In the genomic region with DNA sequence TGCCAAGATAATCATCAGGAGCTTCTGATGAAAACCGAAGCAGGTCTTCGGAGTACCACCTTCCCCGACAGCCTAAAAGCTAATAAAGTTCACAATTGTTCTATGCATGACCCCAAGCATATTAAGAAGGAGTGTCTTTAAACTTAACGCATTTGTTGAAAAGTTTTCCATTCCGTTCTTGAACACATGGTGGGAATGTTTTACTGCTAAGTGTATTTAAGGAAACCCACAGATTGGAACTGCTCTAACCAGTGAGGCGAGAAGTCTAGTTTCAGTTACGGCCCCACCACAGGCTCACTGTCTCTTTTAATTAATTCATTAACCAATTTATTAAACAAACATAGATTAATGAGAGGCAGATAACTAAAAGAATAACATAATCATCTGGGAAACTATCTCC, we compare ENCODE assay signal across 12 cellular contexts.
DNase-seq lines count a peak whose midpoint lies in the region; ATAC-seq and TF ChIP-seq lines count a peak whose summit lies in the region.
"Had no signal": no experiment of that assay in that cellular context is flagged by ENCODE, and none has a peak within 500 bp of the region (broad histone marks: within the 10 kb centered on the region; RNA-seq: fewer than 3 reads in every experiment).

No MANE protein-coding gene starts in this region.

- H3K36me3 Mint-ChIP-seq in activated T-cell treated with anti-CD3 and anti-CD28 coated beads, Interleukin-2, amount 50 U/mL, for 24 hours (ENCODE audit: low read depth), result peaks cover 39% of the 10 kb centered on the region
- H3K36me3 Mint-ChIP-seq in activated B cell treated with CpG ODN at 0.5 μM for 24 hours (ENCODE audit: low read depth), result peaks cover 18% of the 10 kb centered on the region
- peaks cover 25 to 48% of the 10 kb centered on the region in 2 donors for H3K36me3 Mint-ChIP-seq in stimulated activated naive B cell treated with anti-CD40 and anti-IgM and Interleukin-4, amounts not matched to agents 10 μg/mL and 1 μg/mL and 100 μg/mL, for 72 hours
- peaks cover 39% of the 10 kb centered on the region for H3K36me3 Mint-ChIP-seq in activated CD4-positive, alpha-beta T cell treated with anti-CD3 and anti-CD28 coated beads, Interleukin-2, amount 10 ng/mL, durations not matched to agents 7 days and 5 days (ENCODE audit: low read depth)
- H3K36me3 Mint-ChIP-seq: mesothelial cell of epicardium had no signal

- H3K27ac ChIP-seq in stomach, result no peak overlapping the region
- H3K27ac ChIP-seq: esophagus squamous epithelium, right atrium auricular region had no signal

- no peak for DNase-seq in activated T-cell treated with anti-CD3 and anti-CD28 coated beads, Interleukin-2, amount 50 U/mL, for 24 hours
- DNase-seq in activated T-cell treated with anti-CD3 and anti-CD28 coated beads, Interleukin-2, amount 50 U/mL, for 1 hour, result no peak
- DNase-seq in activated B cell treated with CpG ODN at 0.5 μM for 24 hours (no peak), left kidney (ENCODE audit: low read depth, low spot score) (peak; percentile 43), stomach (no peak), COLO668 (lab: John Stamatoyannopoulos, UW; ENCODE audit: unreplicated experiment) (no peak)
- DNase-seq in stimulated activated naive B cell treated with anti-CD40 and anti-IgM and Interleukin-4, amounts not matched to agents 10 μg/mL and 1 μg/mL and 100 μg/mL, for 72 hours, result no peak
- DNase-seq in activated CD4-positive, alpha-beta T cell treated with anti-CD3 and anti-CD28 coated beads, Interleukin-2, amount 10 ng/mL, durations not matched to agents 7 days and 5 days, result no peak
- DNase-seq: esophagus squamous epithelium had no signal

- H3K27ac Mint-ChIP-seq in activated T-cell treated with anti-CD3 and anti-CD28 coated beads, Interleukin-2, amount 50 U/mL, for 24 hours, result peak overlapping the region; percentile 96
- H3K27ac Mint-ChIP-seq in activated B cell treated with CpG ODN at 0.5 μM for 24 hours, result peak overlapping the region; percentile 90
- H3K27ac Mint-ChIP-seq in stimulated activated naive B cell treated with anti-CD40 and anti-IgM and Interleukin-4, amounts not matched to agents 10 μg/mL and 1 μg/mL and 100 μg/mL, for 72 hours, result peak overlapping the region; percentile 91
- H3K27ac Mint-ChIP-seq in activated CD4-positive, alpha-beta T cell treated with anti-CD3 and anti-CD28 coated beads, Interleukin-2, amount 10 ng/mL, durations not matched to agents 7 days and 5 days, result no peak overlapping the region
- H3K27ac Mint-ChIP-seq: mesothelial cell of epicardium had no signal

- no peaks in the 10 kb centered on the region for H3K27me3 ChIP-seq in stomach
- H3K27me3 ChIP-seq: esophagus squamous epithelium, right atrium auricular region had no signal

- WGBS in stomach, 5 donors, result 62 to 79% (median 65%) methylated on average over 7 of the region's 7 CpGs

- no peak overlapping the region for H3K4me3 Mint-ChIP-seq in activated T-cell treated with anti-CD3 and anti-CD28 coated beads, Interleukin-2, amount 50 U/mL, for 24 hours
- peak overlapping the region; percentile 64 for H3K4me3 Mint-ChIP-seq in activated B cell treated with CpG ODN at 0.5 μM for 24 hours
- peak overlapping the region; percentile 52 to 64 for H3K4me3 Mint-ChIP-seq in stimulated activated naive B cell treated with anti-CD40 and anti-IgM and Interleukin-4, amounts not matched to agents 10 μg/mL and 1 μg/mL and 100 μg/mL, for 72 hours
- no peak overlapping the region for H3K4me3 Mint-ChIP-seq in activated CD4-positive, alpha-beta T cell treated with anti-CD3 and anti-CD28 coated beads, Interleukin-2, amount 10 ng/mL, durations not matched to agents 7 days and 5 days
- H3K4me3 Mint-ChIP-seq: mesothelial cell of epicardium; T-helper 2 cell treated with Interferon-gamma antibody and Interleukin-4, amounts not matched to agents 5 μg/mL and 100 μg/mL, for 36 hours had no signal

- TF ChIP-seq EP300 in stomach (IDR thresholded peaks at IDR 0.05), result no peak

- peak; percentile 43 for ATAC-seq in activated B cell treated with CpG ODN at 0.5 μM for 24 hours (ENCODE audit: low read depth)
- peak; percentile 35 to 45 for ATAC-seq in stimulated activated naive B cell treated with anti-CD40 and anti-IgM and Interleukin-4, amounts not matched to agents 10 μg/mL and 1 μg/mL and 100 μg/mL, for 72 hours (replicated peaks)

- CTCF ChIA-PET in activated B cell treated with CpG ODN at 0.5 μM for 24 hours (lab: Charles Lee), result interaction anchor here (1.1 to 3.5 kb wide), 5 partner anchors 10 to 153 kb away, joined by 3 to 27 read pairs (median 5); no protein-coding TSS in a partner anchor
- CTCF ChIA-PET in activated CD4-positive, alpha-beta T cell treated with anti-CD3 and anti-CD28 coated beads, Interleukin-2, amount 10 ng/mL, durations not matched to agents 7 days and 5 days (lab: Charles Lee), result interaction anchor here (1.6 kb wide), 1 partner anchor 30 kb away, joined by 4 read pairs; no protein-coding TSS in a partner anchor

- H3K4me1 Mint-ChIP-seq in activated T-cell treated with anti-CD3 and anti-CD28 coated beads, Interleukin-2, amount 50 U/mL, for 24 hours (ENCODE audit: low read depth), result peaks cover 89% of the 10 kb centered on the region
- H3K4me1 Mint-ChIP-seq in activated B cell treated with CpG ODN at 0.5 μM for 24 hours, result peaks cover 97% of the 10 kb centered on the region
- H3K4me1 Mint-ChIP-seq in stimulated activated naive B cell treated with anti-CD40 and anti-IgM and Interleukin-4, amounts not matched to agents 10 μg/mL and 1 μg/mL and 100 μg/mL, for 72 hours, result peaks cover 51 to 79% of the 10 kb centered on the region in 2 donors
- peaks cover 72% of the 10 kb centered on the region for H3K4me1 Mint-ChIP-seq in activated CD4-positive, alpha-beta T cell treated with anti-CD3 and anti-CD28 coated beads, Interleukin-2, amount 10 ng/mL, durations not matched to agents 7 days and 5 days

- TF ChIP-seq CTCF in activated B cell treated with CpG ODN at 0.5 μM for 24 hours (IDR thresholded peaks at IDR 0.05), result no peak
- TF ChIP-seq CTCF in stomach (IDR thresholded peaks at IDR 0.05), result no peak

- peaks cover 5% of the 10 kb centered on the region for H3K9me3 Mint-ChIP-seq in activated T-cell treated with anti-CD3 and anti-CD28 coated beads, Interleukin-2, amount 50 U/mL, for 24 hours
- peaks cover 3% of the 10 kb centered on the region for H3K9me3 Mint-ChIP-seq in activated B cell treated with CpG ODN at 0.5 μM for 24 hours
- peaks cover 0 to 8% of the 10 kb centered on the region in 2 donors for H3K9me3 Mint-ChIP-seq in stimulated activated naive B cell treated with anti-CD40 and anti-IgM and Interleukin-4, amounts not matched to agents 10 μg/mL and 1 μg/mL and 100 μg/mL, for 72 hours
- H3K9me3 Mint-ChIP-seq in activated CD4-positive, alpha-beta T cell treated with anti-CD3 and anti-CD28 coated beads, Interleukin-2, amount 10 ng/mL, durations not matched to agents 7 days and 5 days, result peaks cover 7% of the 10 kb centered on the region

- POLR2A ChIA-PET in activated B cell treated with CpG ODN at 0.5 μM for 24 hours (lab: Charles Lee), result interaction anchor here (0.8 to 2.6 kb wide), 9 partner anchors 9 to 165 kb away, joined by 3 to 13 read pairs (median 4); no protein-coding TSS in a partner anchor
- POLR2A ChIA-PET in activated CD4-positive, alpha-beta T cell treated with anti-CD3 and anti-CD28 coated beads, Interleukin-2, amount 10 ng/mL, durations not matched to agents 7 days and 5 days (lab: Charles Lee), result no interaction called here

- H3K9me3 ChIP-seq in stomach, result no peaks in the 10 kb centered on the region
- H3K9me3 ChIP-seq: esophagus squamous epithelium, right atrium auricular region had no signal

- no peak overlapping the region for H3K4me3 ChIP-seq in stomach
- H3K4me3 ChIP-seq: esophagus squamous epithelium, right atrium auricular region had no signal

- peaks cover 4 to 29% (median 13%) of the 10 kb centered on the region in 4 donors for H3K4me1 ChIP-seq in stomach

- no peak for TF ChIP-seq POLR2A in stomach (IDR thresholded peaks at IDR 0.05)

- intact Hi-C loops in activated B cell treated with CpG ODN at 0.5 μM for 24 hours (cut with micrococcal nuclease) (loop anchor here (1.0 to 2.0 kb wide), 2 partner anchors 13 to 231 kb away; no protein-coding TSS in a partner anchor), stomach (cut with DNase I; ENCODE audit: low total_unique reads) (no loop called here)

- no peaks in the 10 kb centered on the region for H3K36me3 ChIP-seq in stomach
- H3K36me3 ChIP-seq: esophagus squamous epithelium, right atrium auricular region had no signal

- H3K27me3 Mint-ChIP-seq in activated T-cell treated with anti-CD3 and anti-CD28 coated beads, Interleukin-2, amount 50 U/mL, for 24 hours, result no peaks in the 10 kb centered on the region
- H3K27me3 Mint-ChIP-seq in activated B cell treated with CpG ODN at 0.5 μM for 24 hours, result no peaks in the 10 kb centered on the region
- no peaks in the 10 kb centered on the region for H3K27me3 Mint-ChIP-seq in stimulated activated naive B cell treated with anti-CD40 and anti-IgM and Interleukin-4, amounts not matched to agents 10 μg/mL and 1 μg/mL and 100 μg/mL, for 72 hours
- H3K27me3 Mint-ChIP-seq in activated CD4-positive, alpha-beta T cell treated with anti-CD3 and anti-CD28 coated beads, Interleukin-2, amount 10 ng/mL, durations not matched to agents 7 days and 5 days, result no peaks in the 10 kb centered on the region

Comparison
In these comparisons a context has a peak if more than half of its experiments do, and no peak if none do; other contexts are left out.
1. H3K4me3 Mint-ChIP-seq: peak in activated B cell treated with CpG ODN at 0.5 μM for 24 hours (single experiment) and stimulated activated naive B cell treated with anti-CD40 and anti-IgM and Interleukin-4, amounts not matched to agents 10 μg/mL and 1 μg/mL and 100 μg/mL, for 72 hours (2 of 2); none in activated T-cell treated with anti-CD3 and anti-CD28 coated beads, Interleukin-2, amount 50 U/mL, for 24 hours (single experiment) and activated CD4-positive, alpha-beta T cell treated with anti-CD3 and anti-CD28 coated beads, Interleukin-2, amount 10 ng/mL, durations not matched to agents 7 days and 5 days (single experiment).